27 cellular contexts compared by ENCODE assay signal in genomic region chr9:68455436-68455835, GRCh38.
DNase-seq lines count a peak whose midpoint lies in the region; ATAC-seq, FAIRE-seq and TF ChIP-seq lines count a peak whose summit lies in the region.
"Had no signal": no experiment of that assay in that cellular context is flagged by ENCODE, and none has a peak within 500 bp of the region (broad histone marks: within the 10 kb centered on the region; RNA-seq: fewer than 3 reads in every experiment).

No MANE protein-coding gene starts in this region.

- no peak for TF ChIP-seq CTCF in bronchial epithelial cell (IDR thresholded peaks at IDR 0.05; ENCODE audit: insufficient read depth, low read length, severe bottlenecking)

- no peak overlapping the region for H3K27ac Mint-ChIP-seq in activated naive CD8-positive, alpha-beta T cell treated with anti-CD3 and anti-CD28 coated beads for 36 hours
- H3K27ac Mint-ChIP-seq: activated CD4-positive, alpha-beta T cell treated with anti-CD3 and anti-CD28 coated beads for 36 hours; activated naive CD8-positive, alpha-beta T cell treated with anti-CD3 and anti-CD28 coated beads, Interleukin-2, amount 10 ng/mL, durations not matched to agents 7 days and 5 days; CD8-positive, alpha-beta memory T cell; H9; IgD-negative memory B cell; stimulated activated naive B cell treated with anti-CD40 and anti-IgM and Interleukin-4, amounts not matched to agents 10 μg/mL and 1 μg/mL and 100 μg/mL, for 72 hours; T-helper 2 cell treated with Interferon-gamma antibody and Interleukin-4, amounts not matched to agents 5 μg/mL and 100 μg/mL, for 36 hours had no signal

- H3K79me2 ChIP-seq in trophoblast cell (ENCODE audit: control insufficient read depth, insufficient read depth, low read length, poor library complexity), result no peaks in the 10 kb centered on the region

- no peak for FAIRE-seq in bronchial epithelial cell (lab: Jason Lieb, UNC)

- no peaks in the 10 kb centered on the region for H3K36me3 Mint-ChIP-seq in activated naive CD8-positive, alpha-beta T cell treated with anti-CD3 and anti-CD28 coated beads for 36 hours
- H3K36me3 Mint-ChIP-seq: activated naive CD8-positive, alpha-beta T cell treated with anti-CD3 and anti-CD28 coated beads, Interleukin-2, amount 10 ng/mL, durations not matched to agents 7 days and 5 days; CD8-positive, alpha-beta memory T cell; IgD-negative memory B cell; stimulated activated naive B cell treated with anti-CD40 and anti-IgM and Interleukin-4, amounts not matched to agents 10 μg/mL and 1 μg/mL and 100 μg/mL, for 72 hours had no signal

- no peak overlapping the region for H3K4ac ChIP-seq in trophoblast cell (ENCODE audit: low read depth, low read length)

- no peaks in the 10 kb centered on the region for H3K4me1 ChIP-seq in trophoblast cell (ENCODE audit: control insufficient read depth in 1 of 2, insufficient read depth in 2 of 2, low read length in 2 of 2)
- H3K4me1 ChIP-seq: BE2C had no signal

- no peak overlapping the region for H3K9ac ChIP-seq in trophoblast cell (ENCODE audit: low read length)

- H3K79me1 ChIP-seq in trophoblast cell (ENCODE audit: low read length), result peaks cover 10% of the 10 kb centered on the region

- no CpG with 5 or more reads among the region's 2 CpGs for WGBS in trophoblast cell (ENCODE audit: extremely low coverage, insufficient coverage, insufficient read length)

- peak overlapping the region; percentile 15 for H2BK12ac ChIP-seq in trophoblast cell (ENCODE audit: low read length)

- H3K18ac ChIP-seq in trophoblast cell (ENCODE audit: low read length), result no peak overlapping the region

- H3K4me3 Mint-ChIP-seq in activated naive CD8-positive, alpha-beta T cell treated with anti-CD3 and anti-CD28 coated beads for 36 hours, result no peak overlapping the region
- H3K4me3 Mint-ChIP-seq: activated CD4-positive, alpha-beta T cell treated with anti-CD3 and anti-CD28 coated beads for 36 hours; activated naive CD8-positive, alpha-beta T cell treated with anti-CD3 and anti-CD28 coated beads, Interleukin-2, amount 10 ng/mL, durations not matched to agents 7 days and 5 days; CD8-positive, alpha-beta memory T cell; H9; IgD-negative memory B cell; stimulated activated naive B cell treated with anti-CD40 and anti-IgM and Interleukin-4, amounts not matched to agents 10 μg/mL and 1 μg/mL and 100 μg/mL, for 72 hours; T-helper 2 cell treated with Interferon-gamma antibody and Interleukin-4, amounts not matched to agents 5 μg/mL and 100 μg/mL, for 36 hours had no signal

- no peaks in the 10 kb centered on the region for H3K27me3 ChIP-seq in bronchial epithelial cell (ENCODE audit: control insufficient read depth, insufficient read depth, low read length)
- H3K27me3 ChIP-seq in trophoblast cell (ENCODE audit: insufficient read depth, low read length), result no peaks in the 10 kb centered on the region
- H3K27me3 ChIP-seq: BE2C, heart right ventricle had no signal

- no peak overlapping the region for H3K4me2 ChIP-seq in trophoblast cell (ENCODE audit: low read length)

- peaks cover 8% of the 10 kb centered on the region for H3K27me3 Mint-ChIP-seq in activated naive CD8-positive, alpha-beta T cell treated with anti-CD3 and anti-CD28 coated beads for 36 hours
- H3K27me3 Mint-ChIP-seq: activated naive CD8-positive, alpha-beta T cell treated with anti-CD3 and anti-CD28 coated beads, Interleukin-2, amount 10 ng/mL, durations not matched to agents 7 days and 5 days had no signal

- no peak overlapping the region for H4K12ac ChIP-seq in trophoblast cell (ENCODE audit: low read depth, low read length)

- H3K23ac ChIP-seq in trophoblast cell (ENCODE audit: low read length), result no peak overlapping the region

- DNase-seq in COR-L47 (lab: John Stamatoyannopoulos, UW), result peak; percentile 39
- peak; percentile 40 for DNase-seq in NCI-H1105 (lab: John Stamatoyannopoulos, UW)
- DNase-seq in bronchial epithelial cell (ENCODE audit: low read depth), result peak; percentile 2
- no peak for DNase-seq in trophoblast cell
- DNase-seq in activated naive CD8-positive, alpha-beta T cell treated with anti-CD3 and anti-CD28 coated beads for 36 hours, result no peak
- DNase-seq in DMS53 treated with DMSO at 0.1 percent for 48 hours (lab: John Stamatoyannopoulos, UW; ENCODE audit: unreplicated experiment), result no peak
- DNase-seq: activated CD4-positive, alpha-beta T cell treated with anti-CD3 and anti-CD28 coated beads for 36 hours; activated effector memory CD4-positive, alpha-beta T cell treated with anti-CD3 and anti-CD28 coated beads, Interleukin-2, amount 50 U/mL, for 16 hours; activated naive CD8-positive, alpha-beta T cell treated with anti-CD3 and anti-CD28 coated beads, Interleukin-2, amount 10 ng/mL, durations not matched to agents 7 days and 5 days; activated T-cell treated with anti-CD3 and anti-CD28 coated beads for 4 hours; BE2C; CD8-positive, alpha-beta memory T cell; DMS53; GDM1; H9; heart right ventricle; mesenchymal stem cell; NCI-H1092; NCI-H510A; PC-3; posterior cingulate gyrus; stimulated activated CD4-positive, alpha-beta T cell treated with anti-CD3 and anti-CD28 coated beads, Interleukin-15, amount 100 ng/mL, for 24 hours; stimulated activated naive B cell treated with anti-CD40 and anti-IgM and Interleukin-4, amounts not matched to agents 10 μg/mL and 1 μg/mL and 100 μg/mL, for 72 hours had no signal

- H4K8ac ChIP-seq in trophoblast cell (ENCODE audit: low read depth, low read length), result no peak overlapping the region

- no peak overlapping the region for H2BK5ac ChIP-seq in trophoblast cell (ENCODE audit: low read depth, low read length, poor library complexity)

- no peak overlapping the region for H2AK5ac ChIP-seq in trophoblast cell (ENCODE audit: low read length)

- H3K27ac ChIP-seq in trophoblast cell (ENCODE audit: low read depth, low read length), result no peak overlapping the region

- H3K4me3 ChIP-seq in bronchial epithelial cell (ENCODE audit: low read depth, low read length) (no peak overlapping the region), trophoblast cell (ENCODE audit: low read depth, low read length) (no peak overlapping the region)
- H3K4me3 ChIP-seq: heart right ventricle had no signal

- ATAC-seq in HG02642 (IDR thresholded peaks at IDR 0.05; ENCODE audit: poor library complexity, unreplicated experiment), result no peak
- ATAC-seq: activated CD4-positive, alpha-beta T cell treated with anti-CD3 and anti-CD28 coated beads for 36 hours; PC-3; sciatic nerve; stimulated activated naive B cell treated with anti-CD40 and anti-IgM and Interleukin-4, amounts not matched to agents 10 μg/mL and 1 μg/mL and 100 μg/mL, for 72 hours had no signal

- H3K36me3 ChIP-seq in bronchial epithelial cell (ENCODE audit: control insufficient read depth, insufficient read depth, low read length) (no peaks in the 10 kb centered on the region), trophoblast cell (ENCODE audit: control insufficient read depth in 1 of 2, insufficient read depth in 2 of 2, low read length in 2 of 2) (no peaks in the 10 kb centered on the region)
- H3K36me3 ChIP-seq: BE2C had no signal

- no peak overlapping the region for H2AFZ ChIP-seq in trophoblast cell (ENCODE audit: insufficient read depth, low read length, poor library complexity)

- peak overlapping the region; percentile 50 for H4K91ac ChIP-seq in trophoblast cell (ENCODE audit: low read depth, low read length)

- no peaks in the 10 kb centered on the region for H3K9me3 Mint-ChIP-seq in activated naive CD8-positive, alpha-beta T cell treated with anti-CD3 and anti-CD28 coated beads for 36 hours
- H3K9me3 Mint-ChIP-seq: activated naive CD8-positive, alpha-beta T cell treated with anti-CD3 and anti-CD28 coated beads, Interleukin-2, amount 10 ng/mL, durations not matched to agents 7 days and 5 days; H9; IgD-negative memory B cell; stimulated activated naive B cell treated with anti-CD40 and anti-IgM and Interleukin-4, amounts not matched to agents 10 μg/mL and 1 μg/mL and 100 μg/mL, for 72 hours; T-helper 2 cell treated with Interferon-gamma antibody and Interleukin-4, amounts not matched to agents 5 μg/mL and 100 μg/mL, for 36 hours had no signal

- no peak overlapping the region for H2BK120ac ChIP-seq in trophoblast cell (ENCODE audit: insufficient read depth, low read length, poor library complexity)

- H3K4me1 Mint-ChIP-seq in activated naive CD8-positive, alpha-beta T cell treated with anti-CD3 and anti-CD28 coated beads for 36 hours, result no peaks in the 10 kb centered on the region
- H3K4me1 Mint-ChIP-seq: activated CD4-positive, alpha-beta T cell treated with anti-CD3 and anti-CD28 coated beads for 36 hours; activated naive CD8-positive, alpha-beta T cell treated with anti-CD3 and anti-CD28 coated beads, Interleukin-2, amount 10 ng/mL, durations not matched to agents 7 days and 5 days; CD8-positive, alpha-beta memory T cell; H9 had no signal

- no peaks in the 10 kb centered on the region for H3K9me3 ChIP-seq in trophoblast cell (ENCODE audit: insufficient read depth, low read depth, low read length)
- H3K9me3 ChIP-seq: BE2C, heart right ventricle had no signal

- no peak overlapping the region for H3K14ac ChIP-seq in trophoblast cell (ENCODE audit: low read length)

Comparison
In these comparisons a context has a peak if more than half of its experiments do, and no peak if none do; other contexts are left out.
1. DNase-seq: peak in COR-L47 (single experiment), NCI-H1105 (single experiment) and bronchial epithelial cell (single experiment); none in trophoblast cell (0 of 2), activated naive CD8-positive, alpha-beta T cell treated with anti-CD3 and anti-CD28 coated beads for 36 hours (single experiment) and DMS53 treated with DMSO at 0.1 percent for 48 hours (single experiment).